23 cellular contexts compared by ENCODE assay signal in genomic region chrX:105480646-105481310, GRCh38.
"Had no signal": no experiment of that assay in that cellular context is flagged by ENCODE, and none has a peak within 500 bp of the region (broad histone marks: within the 10 kb centered on the region; RNA-seq: fewer than 3 reads in every experiment).

No MANE protein-coding gene starts in this region.

- H3K4me1 ChIP-seq: esophagus squamous epithelium, neural progenitor cell, parathyroid adenoma, sigmoid colon, tibial nerve, upper lobe of left lung had no signal

- H3K9ac ChIP-seq: neural progenitor cell, parathyroid adenoma had no signal

- H2AFZ ChIP-seq: hepatocyte, neural progenitor cell, parathyroid adenoma had no signal

- H3K9me3 ChIP-seq: esophagus squamous epithelium, sigmoid colon, thoracic aorta, tibial nerve, upper lobe of left lung had no signal

- ATAC-seq: effector memory CD8-positive, alpha-beta T cell; naive thymus-derived CD4-positive, alpha-beta T cell; stimulated activated effector memory CD8-positive, alpha-beta T cell treated with anti-CD3 and anti-CD28 coated beads, Interleukin-12 subunit alpha, Interleukin-12 subunit beta, amount 100 ng/mL, for 72 hours; stimulated activated naive CD8-positive, alpha-beta T cell treated with anti-CD3 and anti-CD28 coated beads, Interleukin-15, Interleukin-2, amounts not matched to agents 100 U/mL and 50 U/mL, for 24 hours had no signal

- H3K27ac ChIP-seq: esophagus squamous epithelium, hepatocyte, neural progenitor cell, parathyroid adenoma, sigmoid colon, thoracic aorta, tibial nerve, upper lobe of left lung had no signal

- H3K79me2 ChIP-seq: hepatocyte, parathyroid adenoma had no signal

- H3K4me3 ChIP-seq: esophagus squamous epithelium, hepatocyte, neural progenitor cell, sigmoid colon, thoracic aorta, tibial nerve, upper lobe of left lung had no signal

- H3K4me2 ChIP-seq: hepatocyte, neural progenitor cell had no signal

- H3K27me3 ChIP-seq: esophagus squamous epithelium, hepatocyte, neural progenitor cell, sigmoid colon, tibial nerve, upper lobe of left lung had no signal

- DNase-seq: cortex of kidney; effector memory CD8-positive, alpha-beta T cell; erythroblast; esophagus squamous epithelium; kidney glomerular epithelial cell; mesendoderm; midbrain; naive thymus-derived CD4-positive, alpha-beta T cell; sigmoid colon; stimulated activated CD4-positive, alpha-beta T cell treated with anti-CD3 and anti-CD28 coated beads, Interleukin-2, amount 100 ng/mL, for 24 hours; stimulated activated CD4-positive, alpha-beta T cell treated with anti-CD3 and anti-CD28 coated beads, Interleukin-4, amount 100 ng/mL, for 24 hours; stimulated activated naive CD8-positive, alpha-beta T cell treated with anti-CD3 and anti-CD28 coated beads, Interleukin-15, Interleukin-2, amounts not matched to agents 100 U/mL and 50 U/mL, for 24 hours; upper lobe of left lung had no signal

- H3K36me3 ChIP-seq: esophagus squamous epithelium, neural progenitor cell, sigmoid colon, thoracic aorta, tibial nerve, upper lobe of left lung had no signal

- FAIRE-seq: endometrium, frontal cortex, islet of Langerhans, urothelium cell line had no signal
